ENCODE assay signal across 8 cellular contexts in genomic region chr11:65900125-65900898, GRCh38. TPM values are rescaled to one million over a fixed set of nuclear protein-coding genes. Genes with fewer than 3 reads are reported as not detected.
A peak's percentile ranks its signal among the peaks of the same experiment; 100 is the strongest.
DNase-seq lines count a peak whose midpoint lies in the region; ATAC-seq and TF ChIP-seq lines count a peak whose summit lies in the region.

Gene FOSL1 (minus strand): TSS chr11:65900388. CDS start chr11:65900339, 49 bp downstream.

- DNase-seq in AG09319 (ENCODE audit: extremely low read depth, low read depth) (peak; percentile 94), NCI-H774 (lab: John Stamatoyannopoulos, UW) (peak; percentile 87), endothelial cell (ENCODE audit: low spot score) (peak; percentile 46)
- peak; percentile 82 for DNase-seq in activated CD8-positive, alpha-beta memory T cell treated with anti-CD3 and anti-CD28 coated beads, Interleukin-2, amount 50 U/mL, for 24 hours (ENCODE audit: extremely low read depth)
- DNase-seq in stimulated activated CD8-positive, alpha-beta memory T cell treated with anti-CD3 and anti-CD28 coated beads, Interleukin-15, amount 100 ng/mL, for 48 hours (ENCODE audit: low read depth in 2 of 2), result peak; percentile 94 to 96

- peaks cover 18% of the 10 kb centered on the region for H3K27me3 Mint-ChIP-seq in endothelial cell (ENCODE audit: unreplicated experiment)

- TF ChIP-seq CTCF in AG09319 (IDR thresholded peaks at IDR 0.05; ENCODE audit: low read depth, low read length) (no peak), endothelial cell (IDR thresholded peaks at IDR 0.05; ENCODE audit: unreplicated experiment) (no peak)

- H3K4me3 Mint-ChIP-seq in endothelial cell (ENCODE audit: unreplicated experiment), result peak within 1 kb of the TSS; percentile 42

- no peaks in the 10 kb centered on the region for H3K36me3 Mint-ChIP-seq in endothelial cell (ENCODE audit: low read depth, unreplicated experiment)

- H3K4me1 ChIP-seq in mononuclear cell (ENCODE audit: insufficient read depth, low read length), result peaks cover 31% of the 10 kb centered on the region

- H3K27ac Mint-ChIP-seq in endothelial cell (ENCODE audit: unreplicated experiment), result no peak within 1 kb of the TSS

- H3K4me3 ChIP-seq in mononuclear cell (ENCODE audit: low read length), result peak within 1 kb of the TSS; percentile 36

- peaks cover 3% of the 10 kb centered on the region for H3K4me1 Mint-ChIP-seq in endothelial cell (ENCODE audit: unreplicated experiment)

- H3K9me3 Mint-ChIP-seq in endothelial cell (ENCODE audit: unreplicated experiment), result no peaks in the 10 kb centered on the region

- peaks cover 6% of the 10 kb centered on the region for H3K27me3 ChIP-seq in mononuclear cell (ENCODE audit: insufficient read depth, low read length)

- ATAC-seq in GM18907 (IDR thresholded peaks at IDR 0.05; ENCODE audit: unreplicated experiment) (peak; percentile 74), HG03135 (IDR thresholded peaks at IDR 0.05; ENCODE audit: unreplicated experiment) (peak; percentile 75)

- H3K9me3 ChIP-seq in mononuclear cell (ENCODE audit: low read depth, low read length), result no peaks in the 10 kb centered on the region

RNA-seq across cellular contexts. Expression of gene FOSL1, which starts in this region (rescaled TPM):
- 1.3 TPM for total RNA-seq in endothelial cell (ENCODE audit: unreplicated experiment)
- 4.0 TPM for total RNA-seq in mononuclear cell

Comparison
In these comparisons a context has a peak if more than half of its experiments do, and no peak if none do; other contexts are left out.
1. Peak in every context shown above with its lines: DNase-seq, ATAC-seq and H3K4me3 ChIP-seq.